19 cellular contexts compared by ENCODE assay signal in genomic region chr17:36475346-36475970, GRCh38. TPM values are rescaled to one million over a fixed set of nuclear protein-coding genes. Genes with fewer than 3 reads are reported as not detected.
A peak's percentile ranks its signal among the peaks of the same experiment; 100 is the strongest.
DNase-seq lines count a peak whose midpoint lies in the region; ATAC-seq and TF ChIP-seq lines count a peak whose summit lies in the region.
"Had no signal": no experiment of that assay in that cellular context is flagged by ENCODE, and none has a peak within 500 bp of the region (broad histone marks: within the 10 kb centered on the region; RNA-seq: fewer than 3 reads in every experiment).

No MANE protein-coding gene starts in this region.

- no peak overlapping the region for H3K4me3 ChIP-seq in dorsolateral prefrontal cortex

- peaks cover 0 to 14% (median 0%) of the 10 kb centered on the region in 45 donors for H3K27me3 ChIP-seq in dorsolateral prefrontal cortex

- no peaks in the 10 kb centered on the region for H3K36me3 Mint-ChIP-seq in activated CD4-positive, alpha-beta T cell treated with anti-CD3 and anti-CD28 coated beads, Interleukin-2, amount 10 ng/mL, durations not matched to agents 24 days and 14 days (ENCODE audit: low read depth)
- H3K36me3 Mint-ChIP-seq in activated T-helper 1 cell treated with anti-CD3 and anti-CD28 coated beads, Interleukin-12 subunit alpha, Interleukin-12 subunit beta, Interleukin-2, Interleukin-4 antibody, amounts not matched to agents 30 ng/mL and 10 ng/mL and 1 ng/mL, durations not matched to agents 14 hours and 24 hours and 36 hours (ENCODE audit: low read depth), result no peaks in the 10 kb centered on the region
- H3K36me3 Mint-ChIP-seq: activated CD4-positive, alpha-beta memory T cell treated with anti-CD3 and anti-CD28 coated beads for 36 hours; brain; natural killer cell treated with Interleukin-12 subunit alpha and Interleukin-12 subunit beta and Interleukin-15 and Interleukin-18, amount 100 ng/mL, for 72 hours had no signal

- H3K27ac Mint-ChIP-seq in activated CD4-positive, alpha-beta T cell treated with anti-CD3 and anti-CD28 coated beads, Interleukin-2, amount 10 ng/mL, durations not matched to agents 24 days and 14 days, result no peak overlapping the region
- no peak overlapping the region for H3K27ac Mint-ChIP-seq in activated T-helper 1 cell treated with anti-CD3 and anti-CD28 coated beads, Interleukin-12 subunit alpha, Interleukin-12 subunit beta, Interleukin-2, Interleukin-4 antibody, amounts not matched to agents 30 ng/mL and 10 ng/mL and 1 ng/mL, durations not matched to agents 14 hours and 24 hours and 36 hours
- H3K27ac Mint-ChIP-seq: activated CD4-positive, alpha-beta memory T cell treated with anti-CD3 and anti-CD28 coated beads for 36 hours; natural killer cell treated with Interleukin-12 subunit alpha and Interleukin-12 subunit beta and Interleukin-15 and Interleukin-18, amount 100 ng/mL, for 72 hours had no signal

- intact Hi-C loops in activated CD4-positive, alpha-beta T cell treated with anti-CD3 and anti-CD28 coated beads, Interleukin-2, amount 10 ng/mL, durations not matched to agents 24 days and 14 days (cut with micrococcal nuclease), result no loop called here
- intact Hi-C loops in dorsolateral prefrontal cortex (cut with DNase I), result no loop called here
- intact Hi-C loops in activated T-helper 1 cell treated with anti-CD3 and anti-CD28 coated beads, Interleukin-12 subunit alpha, Interleukin-12 subunit beta, Interleukin-2, Interleukin-4 antibody, amounts not matched to agents 30 ng/mL and 10 ng/mL and 1 ng/mL, durations not matched to agents 14 hours and 24 hours and 36 hours (cut with micrococcal nuclease), result no loop called here

- DNase-seq in activated CD4-positive, alpha-beta T cell treated with anti-CD3 and anti-CD28 coated beads, Interleukin-2, amount 10 ng/mL, durations not matched to agents 24 days and 14 days, result peak; percentile 48
- no peak for DNase-seq in activated CD4-positive, alpha-beta T cell treated with anti-CD3 and anti-CD28 coated beads for 48 hours
- DNase-seq in NCI-H2196 (lab: John Stamatoyannopoulos, UW; ENCODE audit: unreplicated experiment) (peak; percentile 38), dorsolateral prefrontal cortex (peak in 6 of 10 donors; percentile 34 to 92 (median 48)), putamen (ENCODE audit: low spot score) (peak; percentile 10), dermis blood vessel endothelial cell (no peak)
- no peak for DNase-seq in activated T-helper 1 cell treated with anti-CD3 and anti-CD28 coated beads, Interleukin-12 subunit alpha, Interleukin-12 subunit beta, Interleukin-2, Interleukin-4 antibody, amounts not matched to agents 30 ng/mL and 10 ng/mL and 1 ng/mL, durations not matched to agents 14 hours and 24 hours and 36 hours (ENCODE audit: low spot score)
- DNase-seq: activated CD4-positive, alpha-beta memory T cell treated with anti-CD3 and anti-CD28 coated beads for 36 hours; activated gamma-delta T cell; Caco-2; H9; MM.1S; NCI-H187; NCI-H524 treated with DMSO at 0.1 percent for 48 hours; stimulated activated CD8-positive, alpha-beta memory T cell treated with anti-CD3 and anti-CD28 coated beads, Interleukin-4, amount 100 ng/mL, for 48 hours had no signal

- H3K9me3 Mint-ChIP-seq in activated CD4-positive, alpha-beta T cell treated with anti-CD3 and anti-CD28 coated beads, Interleukin-2, amount 10 ng/mL, durations not matched to agents 24 days and 14 days, result no peaks in the 10 kb centered on the region
- no peaks in the 10 kb centered on the region for H3K9me3 Mint-ChIP-seq in activated T-helper 1 cell treated with anti-CD3 and anti-CD28 coated beads, Interleukin-12 subunit alpha, Interleukin-12 subunit beta, Interleukin-2, Interleukin-4 antibody, amounts not matched to agents 30 ng/mL and 10 ng/mL and 1 ng/mL, durations not matched to agents 14 hours and 24 hours and 36 hours
- H3K9me3 Mint-ChIP-seq: activated CD4-positive, alpha-beta memory T cell treated with anti-CD3 and anti-CD28 coated beads for 36 hours; H9; natural killer cell treated with Interleukin-12 subunit alpha and Interleukin-12 subunit beta and Interleukin-15 and Interleukin-18, amount 100 ng/mL, for 72 hours had no signal

- peak in 1 of 56 donors; percentile 18 for TF ChIP-seq CTCF in dorsolateral prefrontal cortex (IDR thresholded peaks at IDR 0.05 in 54 of 56, conservative IDR thresholded peaks at IDR 0.05 in 2 of 56; ENCODE audit: low read depth in 1 of 56, partially characterized antibody in 56 of 56)

- H3K27me3 Mint-ChIP-seq in activated CD4-positive, alpha-beta T cell treated with anti-CD3 and anti-CD28 coated beads, Interleukin-2, amount 10 ng/mL, durations not matched to agents 24 days and 14 days, result peaks cover 25% of the 10 kb centered on the region
- H3K27me3 Mint-ChIP-seq in activated T-helper 1 cell treated with anti-CD3 and anti-CD28 coated beads, Interleukin-12 subunit alpha, Interleukin-12 subunit beta, Interleukin-2, Interleukin-4 antibody, amounts not matched to agents 30 ng/mL and 10 ng/mL and 1 ng/mL, durations not matched to agents 14 hours and 24 hours and 36 hours (ENCODE audit: insufficient read depth), result peaks cover 34% of the 10 kb centered on the region

- H3K4me1 Mint-ChIP-seq in activated CD4-positive, alpha-beta T cell treated with anti-CD3 and anti-CD28 coated beads, Interleukin-2, amount 10 ng/mL, durations not matched to agents 24 days and 14 days, result no peaks in the 10 kb centered on the region
- H3K4me1 Mint-ChIP-seq in activated T-helper 1 cell treated with anti-CD3 and anti-CD28 coated beads, Interleukin-12 subunit alpha, Interleukin-12 subunit beta, Interleukin-2, Interleukin-4 antibody, amounts not matched to agents 30 ng/mL and 10 ng/mL and 1 ng/mL, durations not matched to agents 14 hours and 24 hours and 36 hours (ENCODE audit: low read depth), result no peaks in the 10 kb centered on the region
- H3K4me1 Mint-ChIP-seq: brain, H9 had no signal

- H3K4me3 Mint-ChIP-seq in activated CD4-positive, alpha-beta T cell treated with anti-CD3 and anti-CD28 coated beads, Interleukin-2, amount 10 ng/mL, durations not matched to agents 24 days and 14 days, result no peak overlapping the region
- no peak overlapping the region for H3K4me3 Mint-ChIP-seq in activated T-helper 1 cell treated with anti-CD3 and anti-CD28 coated beads, Interleukin-12 subunit alpha, Interleukin-12 subunit beta, Interleukin-2, Interleukin-4 antibody, amounts not matched to agents 30 ng/mL and 10 ng/mL and 1 ng/mL, durations not matched to agents 14 hours and 24 hours and 36 hours
- H3K4me3 Mint-ChIP-seq: activated CD4-positive, alpha-beta memory T cell treated with anti-CD3 and anti-CD28 coated beads for 36 hours; brain; H9; natural killer cell treated with Interleukin-12 subunit alpha and Interleukin-12 subunit beta and Interleukin-15 and Interleukin-18, amount 100 ng/mL, for 72 hours had no signal

- ATAC-seq in GM21360 (IDR thresholded peaks at IDR 0.05; ENCODE audit: unreplicated experiment), result no peak
- ATAC-seq: left lobe of liver; natural killer cell treated with Interleukin-12 subunit alpha and Interleukin-12 subunit beta and Interleukin-15 and Interleukin-18, amount 100 ng/mL, for 72 hours had no signal

- peak overlapping the region in 1 of 59 donors; percentile 70 for H3K27ac ChIP-seq in dorsolateral prefrontal cortex

RNA-seq across cellular contexts. Expression of gene ZNHIT3, which starts 11.0 kb away (rescaled TPM):
- 47.3 and 48.5 TPM in 2 replicates for total RNA-seq in activated CD4-positive, alpha-beta T cell treated with anti-CD3 and anti-CD28 coated beads, Interleukin-2, amount 10 ng/mL, durations not matched to agents 24 days and 14 days
- total RNA-seq in dorsolateral prefrontal cortex (10 to 100 TPM; 26.6 to 61.2 (median 43.9) TPM), dermis blood vessel endothelial cell (20.8 and 32.5 TPM in 2 replicates)
- total RNA-seq in activated T-helper 1 cell treated with anti-CD3 and anti-CD28 coated beads, Interleukin-12 subunit alpha, Interleukin-12 subunit beta, Interleukin-2, Interleukin-4 antibody, amounts not matched to agents 30 ng/mL and 10 ng/mL and 1 ng/mL, durations not matched to agents 14 hours and 24 hours and 36 hours, result 46.2 and 50.5 TPM in 2 replicates

RNA-seq across cellular contexts. Expression of gene MYO19, which starts 59.2 kb away (rescaled TPM):
- 167 and 172 TPM in 2 replicates for total RNA-seq in activated CD4-positive, alpha-beta T cell treated with anti-CD3 and anti-CD28 coated beads, Interleukin-2, amount 10 ng/mL, durations not matched to agents 24 days and 14 days
- 10 to 100 TPM; 24.1 to 75.5 (median 48.2) TPM for total RNA-seq in dorsolateral prefrontal cortex
- 159 and 165 TPM in 2 replicates for total RNA-seq in activated T-helper 1 cell treated with anti-CD3 and anti-CD28 coated beads, Interleukin-12 subunit alpha, Interleukin-12 subunit beta, Interleukin-2, Interleukin-4 antibody, amounts not matched to agents 30 ng/mL and 10 ng/mL and 1 ng/mL, durations not matched to agents 14 hours and 24 hours and 36 hours
- total RNA-seq in dermis blood vessel endothelial cell, result 54.8 and 64.0 TPM in 2 replicates

RNA-seq across cellular contexts. Expression of gene PIGW, which starts 59.3 kb away (rescaled TPM):
- total RNA-seq in activated CD4-positive, alpha-beta T cell treated with anti-CD3 and anti-CD28 coated beads, Interleukin-2, amount 10 ng/mL, durations not matched to agents 24 days and 14 days, result 30.4 and 30.5 TPM in 2 replicates
- total RNA-seq in dorsolateral prefrontal cortex (1 to 10 TPM; 1.5 to 8.5 (median 4.2) TPM), dermis blood vessel endothelial cell (3.9 and 14.6 TPM in 2 replicates)
- total RNA-seq in activated T-helper 1 cell treated with anti-CD3 and anti-CD28 coated beads, Interleukin-12 subunit alpha, Interleukin-12 subunit beta, Interleukin-2, Interleukin-4 antibody, amounts not matched to agents 30 ng/mL and 10 ng/mL and 1 ng/mL, durations not matched to agents 14 hours and 24 hours and 36 hours, result 29.4 and 30.8 TPM in 2 replicates

Comparison
In these comparisons a context has a peak if more than half of its experiments do, and no peak if none do; other contexts are left out.
1. DNase-seq: peak in activated CD4-positive, alpha-beta T cell treated with anti-CD3 and anti-CD28 coated beads, Interleukin-2, amount 10 ng/mL, durations not matched to agents 24 days and 14 days (single experiment), NCI-H2196 (single experiment), dorsolateral prefrontal cortex (6 of 10) and putamen (single experiment); none in activated CD4-positive, alpha-beta T cell treated with anti-CD3 and anti-CD28 coated beads for 48 hours (single experiment), activated T-helper 1 cell treated with anti-CD3 and anti-CD28 coated beads, Interleukin-12 subunit alpha, Interleukin-12 subunit beta, Interleukin-2, Interleukin-4 antibody, amounts not matched to agents 30 ng/mL and 10 ng/mL and 1 ng/mL, durations not matched to agents 14 hours and 24 hours and 36 hours (single experiment) and dermis blood vessel endothelial cell (single experiment).